ENCODE assay signal across 11 cellular contexts in the genomic region with DNA sequence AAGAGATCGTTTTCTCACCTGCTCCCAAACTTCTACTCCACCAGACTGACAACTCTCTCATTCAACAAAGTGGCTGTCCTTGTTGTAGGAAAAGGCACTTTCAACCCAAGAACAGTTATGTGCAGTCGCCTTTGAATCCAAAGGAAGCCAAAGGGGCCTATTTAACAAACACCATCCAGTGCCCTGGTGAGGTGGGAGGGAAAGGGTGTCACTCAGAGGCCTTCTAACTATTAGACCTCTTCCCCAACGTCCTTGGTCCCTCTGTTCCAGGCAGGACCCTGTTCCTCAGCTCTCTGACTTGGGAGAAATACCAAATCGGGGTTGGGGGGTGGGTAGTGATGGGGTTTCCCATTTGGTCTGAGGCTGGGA. TPM values are rescaled to one million over a fixed set of nuclear protein-coding genes. Genes with fewer than 3 reads are reported as not detected.
DNase-seq lines count a peak whose midpoint lies in the region; ATAC-seq, FAIRE-seq and TF ChIP-seq lines count a peak whose summit lies in the region.
"Had no signal": no experiment of that assay in that cellular context is flagged by ENCODE, and none has a peak within 500 bp of the region (broad histone marks: within the 10 kb centered on the region; RNA-seq: fewer than 3 reads in every experiment).

No MANE protein-coding gene starts in this region.

- H3K9ac ChIP-seq in astrocyte (ENCODE audit: low read length) (peak overlapping the region; percentile 97), mesenchymal stem cell (ENCODE audit: low read length) (peak overlapping the region; percentile 44)

- no peak overlapping the region for H3K18ac ChIP-seq in mesenchymal stem cell (ENCODE audit: low read depth in 1 of 2, low read length in 2 of 2)

- TF ChIP-seq POLR2A in upper lobe of left lung (IDR thresholded peaks at IDR 0.05): no peak

- H3K4me1 ChIP-seq in astrocyte (ENCODE audit: insufficient read depth, low read length) (peaks cover 14% of the 10 kb centered on the region), mesenchymal stem cell (ENCODE audit: control insufficient read depth, insufficient read depth, low read depth, low read length) (peaks cover 3% of the 10 kb centered on the region), upper lobe of left lung (peaks cover 20 to 34% (median 32%) of the 10 kb centered on the region in 4 donors)

- H2BK12ac ChIP-seq in mesenchymal stem cell (ENCODE audit: low read length in 2 of 2): no peak overlapping the region

- no peaks in the 10 kb centered on the region for H3K36me3 Mint-ChIP-seq in stimulated activated naive CD8-positive, alpha-beta T cell treated with anti-CD3 and anti-CD28 coated beads, Interleukin-15, Interleukin-2, amounts not matched to agents 100 ng/mL and 50 ng/mL, for 24 hours (ENCODE audit: low read depth)
- H3K36me3 Mint-ChIP-seq in astrocyte (ENCODE audit: low read depth, unreplicated experiment): no peaks in the 10 kb centered on the region

- no peak overlapping the region for H3K23ac ChIP-seq in mesenchymal stem cell (ENCODE audit: low read length in 2 of 2)

- no peak overlapping the region for H3K27ac ChIP-seq in astrocyte (ENCODE audit: low read depth, low read length)
- H3K27ac ChIP-seq in mesenchymal stem cell (ENCODE audit: low read length, poor library complexity, severe bottlenecking): peak overlapping the region; percentile 39
- H3K27ac ChIP-seq in upper lobe of left lung: no peak overlapping the region
- no peak overlapping the region for H3K27ac ChIP-seq in caudate nucleus (ENCODE audit: low read depth, low read length)

- H2BK15ac ChIP-seq in mesenchymal stem cell (ENCODE audit: low read depth, poor library complexity, severe bottlenecking): no peak overlapping the region

- ATAC-seq in stimulated activated naive CD8-positive, alpha-beta T cell treated with anti-CD3 and anti-CD28 coated beads, Interleukin-15, Interleukin-2, amounts not matched to agents 100 U/mL and 50 U/mL, for 24 hours: no peak
- ATAC-seq in upper lobe of left lung (ENCODE audit: low FRiP score in 2 of 2): no peak

- no peak for TF ChIP-seq CTCF in astrocyte (IDR thresholded peaks at IDR 0.05; ENCODE audit: insufficient read depth, low read depth, low read length)
- no peak for TF ChIP-seq CTCF in upper lobe of left lung (IDR thresholded peaks at IDR 0.05)

- H3K9me3 Mint-ChIP-seq in stimulated activated naive CD8-positive, alpha-beta T cell treated with anti-CD3 and anti-CD28 coated beads, Interleukin-15, Interleukin-2, amounts not matched to agents 100 ng/mL and 50 ng/mL, for 24 hours: no peaks in the 10 kb centered on the region
- H3K9me3 Mint-ChIP-seq in astrocyte (ENCODE audit: unreplicated experiment): no peaks in the 10 kb centered on the region

- H2AFZ ChIP-seq in astrocyte (ENCODE audit: low read depth, low read length) (peak overlapping the region; percentile 38), mesenchymal stem cell (ENCODE audit: low read depth, low read length) (peak overlapping the region; percentile 18)

- WGBS in mesenchymal stem cell: 54% methylated on average over 3 of the region's 4 CpGs
- WGBS in upper lobe of left lung, 2 donors: 50 to 65% methylated on average over 4 of the region's 4 CpGs

- H3K9me3 ChIP-seq in astrocyte (ENCODE audit: insufficient read depth, low read depth, low read length): no peaks in the 10 kb centered on the region
- H3K9me3 ChIP-seq in mesenchymal stem cell (ENCODE audit: control insufficient read depth, low read length): no peaks in the 10 kb centered on the region
- H3K9me3 ChIP-seq in upper lobe of left lung: no peaks in the 10 kb centered on the region

- H3K36me3 ChIP-seq in astrocyte (ENCODE audit: insufficient read depth, low read length) (peaks cover 16% of the 10 kb centered on the region), mesenchymal stem cell (ENCODE audit: control insufficient read depth in 1 of 2, insufficient read depth in 2 of 2, low read depth in 1 of 2, low read length in 2 of 2) (peaks cover 9 to 21% of the 10 kb centered on the region in 2 experiments), upper lobe of left lung (no peaks in the 10 kb centered on the region)

- peak overlapping the region; percentile 99 for H3K4me2 ChIP-seq in astrocyte (ENCODE audit: low read length)
- peak overlapping the region; percentile 96 for H3K4me2 ChIP-seq in mesenchymal stem cell (ENCODE audit: low read length, poor library complexity, severe bottlenecking)

- no peak overlapping the region for H2BK120ac ChIP-seq in mesenchymal stem cell (ENCODE audit: low read depth, low read length)

- H3K27me3 ChIP-seq in astrocyte (ENCODE audit: insufficient read depth, low read length) (no peaks in the 10 kb centered on the region), mesenchymal stem cell (ENCODE audit: control insufficient read depth in 1 of 2, insufficient read depth in 1 of 2, low read length in 2 of 2) (no peaks in the 10 kb centered on the region), upper lobe of left lung (peaks cover 0 to 31% (median 13%) of the 10 kb centered on the region in 4 donors)

- H3K4me3 Mint-ChIP-seq in stimulated activated naive CD8-positive, alpha-beta T cell treated with anti-CD3 and anti-CD28 coated beads, Interleukin-15, Interleukin-2, amounts not matched to agents 100 ng/mL and 50 ng/mL, for 24 hours: peak overlapping the region; percentile 38
- peak overlapping the region; percentile 88 for H3K4me3 Mint-ChIP-seq in astrocyte (ENCODE audit: unreplicated experiment)

- H3K4me3 ChIP-seq in astrocyte (ENCODE audit: insufficient read depth, low read depth, low read length): peak overlapping the region; percentile 89
- H3K4me3 ChIP-seq in mesenchymal stem cell (ENCODE audit: insufficient read depth in 1 of 2, low read depth in 1 of 2, low read length in 2 of 2): peak overlapping the region; percentile 92
- H3K4me3 ChIP-seq in upper lobe of left lung: peak overlapping the region in 2 of 4 donors; percentile 58 to 70

- H3K79me2 ChIP-seq in astrocyte (ENCODE audit: insufficient read depth, low read length): peaks cover 68% of the 10 kb centered on the region

- peaks cover 12% of the 10 kb centered on the region for H3K79me1 ChIP-seq in mesenchymal stem cell (replicated peaks; ENCODE audit: low read length, poor library complexity, severe bottlenecking)

- no peak overlapping the region for H3K27ac Mint-ChIP-seq in stimulated activated naive CD8-positive, alpha-beta T cell treated with anti-CD3 and anti-CD28 coated beads, Interleukin-15, Interleukin-2, amounts not matched to agents 100 ng/mL and 50 ng/mL, for 24 hours
- peak overlapping the region; percentile 92 for H3K27ac Mint-ChIP-seq in astrocyte (ENCODE audit: unreplicated experiment)

- H2BK5ac ChIP-seq in mesenchymal stem cell (ENCODE audit: low read depth, low read length, poor library complexity, severe bottlenecking): no peak overlapping the region

- H3K14ac ChIP-seq in mesenchymal stem cell (ENCODE audit: low read length in 2 of 2): no peak overlapping the region

- H4K8ac ChIP-seq in mesenchymal stem cell (ENCODE audit: low read length): no peak overlapping the region

- H4K91ac ChIP-seq in mesenchymal stem cell (ENCODE audit: low read length): no peak overlapping the region

- peaks cover 19% of the 10 kb centered on the region for H3K4me1 Mint-ChIP-seq in stimulated activated naive CD8-positive, alpha-beta T cell treated with anti-CD3 and anti-CD28 coated beads, Interleukin-15, Interleukin-2, amounts not matched to agents 100 ng/mL and 50 ng/mL, for 24 hours (ENCODE audit: low read depth)
- H3K4me1 Mint-ChIP-seq in astrocyte (ENCODE audit: low read depth, unreplicated experiment): peaks cover 11% of the 10 kb centered on the region

- peaks cover 47% of the 10 kb centered on the region for H4K20me1 ChIP-seq in astrocyte (ENCODE audit: insufficient read depth, low read length)

- no peak for DNase-seq in stimulated activated naive CD8-positive, alpha-beta T cell treated with anti-CD3 and anti-CD28 coated beads, Interleukin-15, Interleukin-2, amounts not matched to agents 100 U/mL and 50 U/mL, for 24 hours
- DNase-seq in astrocyte (ENCODE audit: low read depth) (no peak), mesenchymal stem cell (no peak), upper lobe of left lung (no peak), HPDE6-E6E7 (ENCODE audit: extremely low spot score) (no peak), caudate nucleus (lab: John Stamatoyannopoulos, UW) (no peak), NCI-H128 (lab: John Stamatoyannopoulos, UW; ENCODE audit: unreplicated experiment) (no peak)
- DNase-seq: GF-D8, MM.1S had no signal

- peak overlapping the region in 1 of 2 experiments; percentile 8 for H3K4ac ChIP-seq in mesenchymal stem cell (ENCODE audit: low read depth in 1 of 2, low read length in 2 of 2)

- H3K27me3 Mint-ChIP-seq in stimulated activated naive CD8-positive, alpha-beta T cell treated with anti-CD3 and anti-CD28 coated beads, Interleukin-15, Interleukin-2, amounts not matched to agents 100 ng/mL and 50 ng/mL, for 24 hours: peaks cover 65% of the 10 kb centered on the region
- no peaks in the 10 kb centered on the region for H3K27me3 Mint-ChIP-seq in astrocyte (ENCODE audit: low read depth, unreplicated experiment)

- no peak for TF ChIP-seq EP300 in upper lobe of left lung (IDR thresholded peaks at IDR 0.05)

- no peak for FAIRE-seq in astrocyte (lab: Jason Lieb, UNC)
- FAIRE-seq: H54 had no signal

- no peak overlapping the region for H2AK5ac ChIP-seq in mesenchymal stem cell (ENCODE audit: low read length, severe bottlenecking)

RNA-seq across cellular contexts. Expression of gene SIX4, which starts 3.2 kb away (rescaled TPM):
- total RNA-seq in astrocyte: 11.2 and 14.0 TPM in 2 replicates
- 2.7 TPM for polyA plus RNA-seq in mesenchymal stem cell (2013, experiment 1 of 2)
- polyA plus RNA-seq in mesenchymal stem cell (2013, experiment 2 of 2): 2.9 TPM
- total RNA-seq in upper lobe of left lung: 1 to 10 TPM in 5 of 6 donors, under 1 TPM in 1; 0.55 to 8.3 (median 1.8) TPM

RNA-seq across cellular contexts. Expression of gene MNAT1, which starts 13.6 kb away (rescaled TPM):
- total RNA-seq in astrocyte: 36.0 and 46.9 TPM in 2 replicates
- 28.9 TPM for polyA plus RNA-seq in mesenchymal stem cell (2013, experiment 1 of 2)
- 26.9 TPM for polyA plus RNA-seq in mesenchymal stem cell (2013, experiment 2 of 2)
- 10 to 100 TPM; 15.3 to 66.0 (median 19.9) TPM for total RNA-seq in upper lobe of left lung
